8 cellular contexts compared by ENCODE assay signal in the genomic region with DNA sequence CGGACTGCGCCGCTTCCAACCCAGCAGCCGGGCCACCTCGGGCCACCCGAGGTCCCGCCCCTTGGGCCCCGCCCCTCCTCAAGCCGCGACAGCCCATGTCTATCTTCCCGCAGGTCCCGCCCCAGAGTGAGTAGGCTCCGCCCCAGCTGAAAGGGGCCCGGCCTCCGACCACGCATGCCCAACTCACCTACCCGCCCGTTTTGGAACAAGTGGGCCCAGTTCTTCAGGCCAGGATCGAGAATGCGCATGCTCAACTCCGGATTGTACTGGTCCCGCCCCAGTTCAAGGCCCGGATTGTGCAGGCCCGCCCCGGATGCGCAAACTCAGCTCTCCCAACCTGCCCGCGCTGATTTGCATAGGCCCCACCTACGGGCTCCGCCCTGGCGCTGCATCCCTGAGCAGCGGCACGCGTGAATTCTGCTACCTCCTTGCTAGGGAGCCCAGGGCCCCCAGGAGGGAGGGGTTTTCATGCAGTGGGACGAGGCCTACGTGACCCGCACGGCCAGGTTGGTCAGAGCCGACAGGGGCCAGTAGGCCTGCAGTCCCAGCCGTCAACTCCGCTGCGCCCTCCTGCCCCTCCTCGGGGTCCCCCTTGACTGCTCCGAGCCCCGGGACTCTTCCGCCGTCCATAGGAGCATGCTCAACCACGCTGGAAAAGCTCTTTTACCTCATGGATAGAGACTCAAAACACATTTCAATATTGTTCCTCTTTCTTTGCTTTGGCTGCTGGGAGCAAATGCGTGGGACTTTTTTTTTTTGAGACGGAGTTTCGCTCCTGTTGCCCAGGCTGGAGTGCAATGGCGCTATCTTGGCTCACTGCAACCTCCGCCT. TPM values are rescaled to one million over a fixed set of nuclear protein-coding genes. Genes with fewer than 3 reads are reported as not detected.
DNase-seq lines count a peak whose midpoint lies in the region; ATAC-seq and TF ChIP-seq lines count a peak whose summit lies in the region.

TSS of gene PFKFB4 (minus strand) at position 8 of the 831 bp plus-strand sequence. CDS start 26 bp downstream, outside the sequence.

- no peaks in the 10 kb centered on the region for H3K9me3 Mint-ChIP-seq in activated naive CD4-positive, alpha-beta T cell treated with anti-CD3 and anti-CD28 coated beads, Interleukin-2, amount 50 U/mL, for 72 hours

- H3K36me3 Mint-ChIP-seq in activated naive CD4-positive, alpha-beta T cell treated with anti-CD3 and anti-CD28 coated beads, Interleukin-2, amount 50 U/mL, for 72 hours: peaks cover 0 to 25% of the 10 kb centered on the region in 2 donors

- no peak for TF ChIP-seq CTCF in GM10266 (IDR thresholded peaks at IDR 0.05; ENCODE audit: control insufficient read depth, insufficient read depth, low read depth, missing control alignments)

- peak within 1 kb of the TSS; percentile 71 to 81 for H3K27ac Mint-ChIP-seq in activated naive CD4-positive, alpha-beta T cell treated with anti-CD3 and anti-CD28 coated beads, Interleukin-2, amount 50 U/mL, for 72 hours

- DNase-seq in GM10266 (ENCODE audit: extremely low spot score) (peak; percentile 97), NCI-H1092 (lab: John Stamatoyannopoulos, UW) (peak; percentile 96), glomerular endothelial cell (ENCODE audit: extremely low read depth, low read depth, low spot score) (peak; percentile 92), occipital lobe (lab: John Stamatoyannopoulos, UW) (peak; percentile 99)
- DNase-seq in activated naive CD4-positive, alpha-beta T cell treated with anti-CD3 and anti-CD28 coated beads, Interleukin-2, amount 50 U/mL, for 72 hours (ENCODE audit: low spot score in 2 of 2): peak; percentile 99 to 100

- ATAC-seq in HG02610 (IDR thresholded peaks at IDR 0.05; ENCODE audit: unreplicated experiment) (peak; percentile 89), SK-N-SH treated with all-trans-retinoic acid at 6 μM for 48 hours (peak; percentile 92)
- peak; percentile 89 to 93 for ATAC-seq in activated naive CD4-positive, alpha-beta T cell treated with anti-CD3 and anti-CD28 coated beads, Interleukin-2, amount 50 U/mL, for 72 hours

- H3K27ac ChIP-seq in temporal lobe (ENCODE audit: low read depth, low read length): peak within 1 kb of the TSS; percentile 78

TF ChIP-seq in SK-N-SH treated with all-trans-retinoic acid at 6 μM for 48 hours, 23 proteins besides CTCF, POLR2A, EP300 and RAD21:
- TF ChIP-seq TOX (CRISPR knock-in tag; IDR thresholded peaks at IDR 0.05; ENCODE audit: borderline replicate concordance) (no peak), BACH2 (CRISPR knock-in tag; IDR thresholded peaks at IDR 0.05; ENCODE audit: borderline replicate concordance) (no peak), GLIS3 (CRISPR knock-in tag; IDR thresholded peaks at IDR 0.05) (no peak), ZNF70 (CRISPR knock-in tag; IDR thresholded peaks at IDR 0.05) (no peak), SNAI2 (CRISPR knock-in tag; IDR thresholded peaks at IDR 0.05) (no peak), ESRRG (CRISPR knock-in tag; IDR thresholded peaks at IDR 0.05) (no peak), CSDC2 (CRISPR knock-in tag; IDR thresholded peaks at IDR 0.05) (no peak), ZC3H10 (CRISPR knock-in tag; IDR thresholded peaks at IDR 0.05) (no peak), CREB5 (CRISPR knock-in tag; IDR thresholded peaks at IDR 0.05; ENCODE audit: low read depth) (no peak), ZFP3 (CRISPR knock-in tag; IDR thresholded peaks at IDR 0.05) (no peak), OSR1 (CRISPR knock-in tag; IDR thresholded peaks at IDR 0.05) (no peak), ZFP30 (CRISPR knock-in tag; IDR thresholded peaks at IDR 0.05) (no peak), TCF4 (CRISPR knock-in tag; IDR thresholded peaks at IDR 0.05; ENCODE audit: borderline replicate concordance) (no peak), RARB (CRISPR knock-in tag; IDR thresholded peaks at IDR 0.05) (no peak), ZNF565 (CRISPR knock-in tag; conservative IDR thresholded peaks at IDR 0.05; ENCODE audit: low read depth) (no peak), PATZ1 (CRISPR knock-in tag; IDR thresholded peaks at IDR 0.05; ENCODE audit: borderline replicate concordance) (no peak), TSHZ2 (CRISPR knock-in tag; IDR thresholded peaks at IDR 0.05) (no peak)

RNA-seq across cellular contexts. Expression of gene PFKFB4, which starts in this region (rescaled TPM):
- total RNA-seq in activated naive CD4-positive, alpha-beta T cell treated with anti-CD3 and anti-CD28 coated beads, Interleukin-2, amount 50 U/mL, for 72 hours: 100 to 1,000 TPM in 1 of 2 donors, 1 to 10 TPM in 1; 6.3 to 139 TPM
- total RNA-seq in glomerular endothelial cell (6.5 and 10.7 TPM in 2 replicates), occipital lobe (19.2 TPM), temporal lobe (15.0 TPM)

Comparison
In these comparisons a context has a peak if more than half of its experiments do, and no peak if none do; other contexts are left out.
1. Peak in every context shown above with its lines: DNase-seq, ATAC-seq and H3K27ac ChIP-seq.